ENCODE assay signal across 23 cellular contexts in genomic region chr4:26362745-26363439, GRCh38. TPM values are rescaled to one million over a fixed set of nuclear protein-coding genes. Genes with fewer than 3 reads are reported as not detected.
DNase-seq lines count a peak whose midpoint lies in the region; FAIRE-seq and TF ChIP-seq lines count a peak whose summit lies in the region.
"Had no signal": no experiment of that assay in that cellular context is flagged by ENCODE, and none has a peak within 500 bp of the region (broad histone marks: within the 10 kb centered on the region; RNA-seq: fewer than 3 reads in every experiment).

No MANE protein-coding gene starts in this region.

- H3K9ac ChIP-seq in adipocyte (ENCODE audit: low read length), result no peak overlapping the region
- H3K9ac ChIP-seq in kidney (ENCODE audit: low read length in 2 of 2), result no peak overlapping the region

- H3K4me1 ChIP-seq in HEK293 (ENCODE audit: control insufficient read depth, insufficient read depth, low read length) (0 out of 2 replicates have a peak, but pooled peaks cover 2% of the 10 kb centered on the region), adipocyte (ENCODE audit: control insufficient read depth, insufficient read depth, low read length) (peaks cover 32% of the 10 kb centered on the region), kidney (ENCODE audit: control insufficient read depth in 1 of 2, insufficient read depth in 1 of 2, low read depth in 1 of 2, low read length in 2 of 2) (no peaks in the 10 kb centered on the region)

- no peak overlapping the region for H3K4me3 ChIP-seq in HEK293 (ENCODE audit: low read depth, low read length)
- H3K4me3 ChIP-seq in adipocyte (ENCODE audit: low read length), result no peak overlapping the region
- no peak overlapping the region for H3K4me3 ChIP-seq in kidney (ENCODE audit: low read length in 2 of 2)
- H3K4me3 ChIP-seq: ovary, spleen had no signal

- intact Hi-C loops in kidney (cut with DNase I), result no loop called here

- H3K27me3 ChIP-seq in adipocyte (replicated peaks; ENCODE audit: control insufficient read depth, insufficient read depth, low read length), result no peaks in the 10 kb centered on the region
- H3K27me3 ChIP-seq: brain microvascular endothelial cell, ovary, spleen had no signal

- POLR2A ChIA-PET in HEK293 (lab: Yijun Ruan, JAX), result no interaction called here

- FAIRE-seq in kidney (lab: Jason Lieb, UNC), result peak; percentile 72
- FAIRE-seq: H1 had no signal

- H3K36me3 ChIP-seq in HEK293 (ENCODE audit: control insufficient read depth in 2 of 2, insufficient read depth in 1 of 2, low read length in 2 of 2) (no peaks in the 10 kb centered on the region; a peak in 1 of 3 replicates), adipocyte (ENCODE audit: control insufficient read depth, insufficient read depth, low read length, severe bottlenecking) (no peaks in the 10 kb centered on the region), kidney (ENCODE audit: control insufficient read depth in 1 of 2, insufficient read depth in 2 of 2, low read length in 2 of 2) (no peaks in the 10 kb centered on the region)
- H3K36me3 ChIP-seq: brain microvascular endothelial cell, ovary had no signal

- CTCF ChIA-PET in HEK293 (lab: Yijun Ruan, JAX), result no interaction called here

- no peak overlapping the region for H3K27ac ChIP-seq in HEK293 (ENCODE audit: extremely low read depth, low read depth, low read length)
- H3K27ac ChIP-seq in kidney (ENCODE audit: low read depth in 2 of 2, low read length in 2 of 2), result no peak overlapping the region
- H3K27ac ChIP-seq: brain microvascular endothelial cell, ovary, spleen had no signal

- H3K9me3 ChIP-seq in HEK293 (ENCODE audit: control insufficient read depth, insufficient read depth, low read depth, low read length) (no peaks in the 10 kb centered on the region), adipocyte (ENCODE audit: control insufficient read depth, low read length) (no peaks in the 10 kb centered on the region), kidney (ENCODE audit: control insufficient read depth in 1 of 2, low read length in 2 of 2) (no peaks in the 10 kb centered on the region)
- H3K9me3 ChIP-seq: ovary, spleen had no signal

- DNase-seq in EH (ENCODE audit: low read depth) (peak; percentile 77), adipocyte (ENCODE audit: low read depth) (peak; percentile 33), kidney (no peak), Ammon's horn (ENCODE audit: low spot score) (no peak), RKO (ENCODE audit: low spot score) (no peak)
- no peak for DNase-seq in activated CD4-positive, alpha-beta T cell treated with anti-CD3 and anti-CD28 coated beads for 4 hours
- DNase-seq: activated CD4-positive, alpha-beta T cell treated with anti-CD3 and anti-CD28 coated beads, Interleukin-2, amount 10 ng/mL, durations not matched to agents 7 days and 5 days; activated naive CD8-positive, alpha-beta T cell treated with anti-CD3 and anti-CD28 coated beads, Interleukin-2, amount 50 U/mL, for 24 hours; brain microvascular endothelial cell; CD8-positive, alpha-beta T cell; DMS 273 treated with DMSO at 0.1 percent for 48 hours; effector memory CD4-positive, alpha-beta T cell; Karpas-422; NCI-H1092; NCI-H187; NCI-H69; ovary; spleen; stimulated activated CD4-positive, alpha-beta T cell treated with anti-CD3 and anti-CD28 coated beads, Interleukin-4, amount 100 ng/mL, for 4 hours; stimulated activated naive CD8-positive, alpha-beta T cell treated with anti-CD3 and anti-CD28 coated beads, Interleukin-15, Interleukin-2, amounts not matched to agents 100 U/mL and 50 U/mL, for 24 hours; T-helper 17 cell had no signal

- no peak for TF ChIP-seq CTCF in HEK293 (tag by site-specific recombination; IDR thresholded peaks at IDR 0.05)
- no peak for TF ChIP-seq CTCF in kidney (IDR thresholded peaks at IDR 0.05; ENCODE audit: borderline replicate concordance, extremely low read depth, insufficient read depth)

TF ChIP-seq in HEK293, 187 proteins besides CTCF, POLR2A, EP300 and RAD21:
- 0 out of 2 replicates have a peak, but pooled peaks have one; percentile 26 for TF ChIP-seq ZNF629 (tag by site-specific recombination; IDR thresholded peaks at IDR 0.05)
- no peak for TF ChIP-seq ZNF121 (tag by site-specific recombination; IDR thresholded peaks at IDR 0.05)
- TF ChIP-seq PRDM4 (tag by site-specific recombination; IDR thresholded peaks at IDR 0.05), result no peak
- TF ChIP-seq PRDM6 (tag by site-specific recombination; IDR thresholded peaks at IDR 0.05), result 0 out of 2 replicates have a peak, but pooled peaks have one; percentile 16
- peak; percentile 80 for TF ChIP-seq SP7 (tag by site-specific recombination; IDR thresholded peaks at IDR 0.05)
- TF ChIP-seq ZNF335 (tag by site-specific recombination; conservative IDR thresholded peaks at IDR 0.05), result no peak

RNA-seq across cellular contexts. Expression of gene RBPJ, which starts 42.1 kb away (rescaled TPM):
- total RNA-seq in kidney, result 77.6 TPM
- polyA plus RNA-seq in kidney (ENCODE audit: insufficient read depth, low read depth, low replicate concordance), result 28.5 TPM

Comparison
In these comparisons a context has a peak if more than half of its experiments do, and no peak if none do; other contexts are left out.
1. DNase-seq: peak in EH (single experiment) and adipocyte (single experiment); none in kidney (single experiment), Ammon's horn (single experiment), RKO (single experiment) and activated CD4-positive, alpha-beta T cell treated with anti-CD3 and anti-CD28 coated beads for 4 hours (0 of 2).